Comparison of ENCODE assay signal across 8 cellular contexts in genomic region chr11:61891331-61892084, GRCh38. TPM values are rescaled to one million over a fixed set of nuclear protein-coding genes. Genes with fewer than 3 reads are reported as not detected.
DNase-seq lines count a peak whose midpoint lies in the region; ATAC-seq lines count a peak whose summit lies in the region.

Gene FADS3 (minus strand): TSS chr11:61891545. CDS start chr11:61891381, 164 bp downstream.

- peak within 1 kb of the TSS; percentile 69 to 86 (median 80) for H3K4me3 Mint-ChIP-seq in CD4-positive, CD25-positive, alpha-beta regulatory T cell
- peak within 1 kb of the TSS; percentile 85 to 94 (median 89) for H3K4me3 Mint-ChIP-seq in naive B cell

- ATAC-seq in CD4-positive, CD25-positive, alpha-beta regulatory T cell (ENCODE audit: low read depth in 2 of 2), result peak; percentile 52 to 62
- peak; percentile 67 for ATAC-seq in GM19463 (IDR thresholded peaks at IDR 0.05; ENCODE audit: unreplicated experiment)
- peak; percentile 22 to 25 for ATAC-seq in naive B cell (ENCODE audit: low read depth in 2 of 2)

- H3K9me3 ChIP-seq in CD4-positive, CD25-positive, alpha-beta regulatory T cell (ENCODE audit: control insufficient read depth in 2 of 2, low read length in 2 of 2), result no peaks in the 10 kb centered on the region
- H3K9me3 ChIP-seq in HUES48 (ENCODE audit: control insufficient read depth, insufficient read depth, low read length), result no peaks in the 10 kb centered on the region
- H3K9me3 ChIP-seq in subcutaneous abdominal adipose tissue (ENCODE audit: control insufficient read depth in 5 of 5, low read length in 5 of 5), result no peaks in the 10 kb centered on the region

- H3K9me3 Mint-ChIP-seq in CD4-positive, CD25-positive, alpha-beta regulatory T cell, result peaks cover 0 to 2% (median 0%) of the 10 kb centered on the region in 7 donors
- H3K9me3 Mint-ChIP-seq in naive B cell, result no peaks in the 10 kb centered on the region

- H3K27me3 Mint-ChIP-seq in CD4-positive, CD25-positive, alpha-beta regulatory T cell, result peaks cover 4% of the 10 kb centered on the region
- H3K27me3 Mint-ChIP-seq in naive B cell, result no peaks in the 10 kb centered on the region

- no peaks in the 10 kb centered on the region for H3K36me3 Mint-ChIP-seq in CD4-positive, CD25-positive, alpha-beta regulatory T cell
- peaks cover 0 to 7% of the 10 kb centered on the region in 2 donors for H3K36me3 Mint-ChIP-seq in naive B cell

- H3K4me1 ChIP-seq in CD4-positive, CD25-positive, alpha-beta regulatory T cell (ENCODE audit: control insufficient read depth, insufficient read depth, low read length, poor library complexity, severe bottlenecking), result peaks cover 11% of the 10 kb centered on the region
- H3K4me1 ChIP-seq in HUES48 (ENCODE audit: control insufficient read depth, insufficient read depth, low read length), result no peaks in the 10 kb centered on the region
- H3K4me1 ChIP-seq in subcutaneous abdominal adipose tissue (ENCODE audit: control insufficient read depth in 5 of 5, insufficient read depth in 5 of 5, low read length in 5 of 5), result peaks cover 16 to 67% (median 45%) of the 10 kb centered on the region in 5 donors

- H3K27me3 ChIP-seq in CD4-positive, CD25-positive, alpha-beta regulatory T cell (ENCODE audit: control insufficient read depth, insufficient read depth, low read length), result no peaks in the 10 kb centered on the region
- H3K27me3 ChIP-seq in HUES48 (ENCODE audit: control insufficient read depth, insufficient read depth, low read length) (no peaks in the 10 kb centered on the region), subcutaneous abdominal adipose tissue (ENCODE audit: control insufficient read depth in 5 of 5, insufficient read depth in 4 of 5, low read length in 5 of 5) (no peaks in the 10 kb centered on the region)

- peak within 1 kb of the TSS in 2 of 3 donors; percentile 38 to 89 for H3K27ac Mint-ChIP-seq in CD4-positive, CD25-positive, alpha-beta regulatory T cell
- H3K27ac Mint-ChIP-seq in naive B cell, result peak within 1 kb of the TSS; percentile 91 to 98 (median 97)

- H3K4me1 Mint-ChIP-seq in CD4-positive, CD25-positive, alpha-beta regulatory T cell, result peaks cover 0 to 7% (median 0%) of the 10 kb centered on the region in 4 donors
- H3K4me1 Mint-ChIP-seq in naive B cell, result peaks cover 23 to 46% (median 44%) of the 10 kb centered on the region in 3 donors

- DNase-seq in CD4-positive, CD25-positive, alpha-beta regulatory T cell, result peak; percentile 32 to 72 (median 41)
- peak; percentile 86 for DNase-seq in RPMI7951 (ENCODE audit: low read depth)
- DNase-seq in activated effector memory CD4-positive, alpha-beta T cell treated with Interleukin-2 at 50 U/mL for 16 hours, result peak; percentile 51
- peak; percentile 59 for DNase-seq in fibroblast of peridontal ligament (ENCODE audit: extremely low read depth)
- peak; percentile 93 for DNase-seq in naive B cell

- peak within 1 kb of the TSS; percentile 33 for H3K27ac ChIP-seq in CD4-positive, CD25-positive, alpha-beta regulatory T cell (ENCODE audit: insufficient read depth, low read length, poor library complexity, severe bottlenecking)
- H3K27ac ChIP-seq in HUES48 (ENCODE audit: low read depth, low read length) (no peak within 1 kb of the TSS), subcutaneous abdominal adipose tissue (ENCODE audit: low read depth, low read length) (peak within 1 kb of the TSS; percentile 85)

- no peaks in the 10 kb centered on the region for H3K36me3 ChIP-seq in CD4-positive, CD25-positive, alpha-beta regulatory T cell (ENCODE audit: control insufficient read depth, insufficient read depth, low read length)
- no peaks in the 10 kb centered on the region for H3K36me3 ChIP-seq in HUES48 (ENCODE audit: control insufficient read depth, insufficient read depth, low read length)
- peaks cover 0 to 13% (median 5%) of the 10 kb centered on the region in 5 donors for H3K36me3 ChIP-seq in subcutaneous abdominal adipose tissue (ENCODE audit: control insufficient read depth in 5 of 5, insufficient read depth in 5 of 5, low read length in 5 of 5)

- H3K4me3 ChIP-seq in CD4-positive, CD25-positive, alpha-beta regulatory T cell (ENCODE audit: low read depth, low read length), result peak within 1 kb of the TSS; percentile 32
- H3K4me3 ChIP-seq in HUES48 (ENCODE audit: low read depth, low read length), result peak within 1 kb of the TSS; percentile 87
- H3K4me3 ChIP-seq in subcutaneous abdominal adipose tissue (ENCODE audit: low read depth in 1 of 5, low read length in 5 of 5), result peak within 1 kb of the TSS; percentile 77 to 97 (median 92)

- H3K9ac ChIP-seq in HUES48 (ENCODE audit: low read depth, low read length), result peak within 1 kb of the TSS; percentile 65
- peak within 1 kb of the TSS; percentile 48 to 97 (median 94) for H3K9ac ChIP-seq in subcutaneous abdominal adipose tissue (ENCODE audit: low read length in 5 of 5)

RNA-seq across cellular contexts. Expression of gene FADS3, which starts in this region (rescaled TPM):
- 15.8 TPM for total RNA-seq in CD4-positive, CD25-positive, alpha-beta regulatory T cell
- polyA plus RNA-seq in CD4-positive, CD25-positive, alpha-beta regulatory T cell, result 1 to 10 TPM in 3 of 4 donors, under 1 TPM in 1; 0.87 to 2.1 (median 1.3) TPM
- total RNA-seq in RPMI7951 (2014; rRNA removed; shearing (Covaris generic)), result 60.9 and 65.1 TPM in 2 replicates
- polyA plus RNA-seq in naive B cell (ENCODE audit: low read depth in 6 of 6), result 10 to 100 TPM; 27.6 to 41.3 (median 34.4) TPM

Comparison
In these comparisons a context has a peak if more than half of its experiments do, and no peak if none do; other contexts are left out.
1. RNA of gene FADS3 (polyA plus RNA-seq): 27.6 to 41.3 TPM in naive B cell; 0.87 to 2.1 TPM in CD4-positive, CD25-positive, alpha-beta regulatory T cell; every median in the first group is over 4 times any median in the second.
2. DNase-seq: peak in every context shown above with its lines; median percentile 93 in naive B cell; 86 in RPMI7951; 59 in fibroblast of peridontal ligament; 51 in activated effector memory CD4-positive, alpha-beta T cell treated with Interleukin-2 at 50 U/mL for 16 hours; 41 in CD4-positive, CD25-positive, alpha-beta regulatory T cell.
3. H3K4me3 ChIP-seq: peak in every context shown above with its lines; median percentile 92 in subcutaneous abdominal adipose tissue; 87 in HUES48; 32 in CD4-positive, CD25-positive, alpha-beta regulatory T cell.
4. Peak in every context shown above with its lines, with median percentiles within 50 percentile points of each other: ATAC-seq.